In genomic region chr16:15650698-15651161, GRCh38 we compare ENCODE assay signal across 8 cellular contexts. TPM values are rescaled to one million over a fixed set of nuclear protein-coding genes. Genes with fewer than 3 reads are reported as not detected.
DNase-seq lines count a peak whose midpoint lies in the region; ATAC-seq and TF ChIP-seq lines count a peak whose summit lies in the region.

No MANE protein-coding gene starts in this region.

- H3K9me3 ChIP-seq in mesodermal cell (ENCODE audit: control insufficient read depth, low read length) (no peaks in the 10 kb centered on the region), thoracic aorta (no peaks in the 10 kb centered on the region)

- peaks cover 22% of the 10 kb centered on the region for H3K36me3 ChIP-seq in mesodermal cell (ENCODE audit: control insufficient read depth, insufficient read depth, low read length)
- H3K36me3 ChIP-seq in thoracic aorta: no peaks in the 10 kb centered on the region

- H3K36me3 Mint-ChIP-seq in WTC11: peaks cover 7% of the 10 kb centered on the region

- H3K27me3 Mint-ChIP-seq in WTC11 (ENCODE audit: low read depth): no peaks in the 10 kb centered on the region; the same call in none of the 2 replicates

- CTCF ChIA-PET in WTC11 (lab: Charles Lee): interaction anchor here (0.6 kb wide), 1 partner anchor 42 kb away, joined by 3 read pairs; no protein-coding TSS in a partner anchor

- POLR2A ChIA-PET in WTC11 (lab: Charles Lee): no interaction called here

- DNase-seq in NCI-H748 (lab: John Stamatoyannopoulos, UW; ENCODE audit: unreplicated experiment) (peak; percentile 16), NCI-H748 treated with DMSO at 0.1 percent for 48 hours (lab: John Stamatoyannopoulos, UW) (no peak), WTC11 (ENCODE audit: low spot score) (peak; percentile 45), thoracic aorta (ENCODE audit: low spot score) (no peak)
- peak; percentile 29 for DNase-seq in effector CD8-positive, alpha-beta T cell (lab: John Stamatoyannopoulos, UW)

- H3K27ac ChIP-seq in mesodermal cell (ENCODE audit: low read depth, low read length, severe bottlenecking): peak overlapping the region; percentile 41
- peak overlapping the region; percentile 80 to 86 for H3K27ac ChIP-seq in thoracic aorta

- 1 to 3% methylated on average over 7 to 16 of the region's 18 CpGs for WGBS in mesodermal cell (ENCODE audit: insufficient coverage in 2 of 2), 2 experiments

- peak overlapping the region; percentile 91 for H3K27ac Mint-ChIP-seq in WTC11

- TF ChIP-seq CTCF in WTC11 (IDR thresholded peaks at IDR 0.05) (no peak), thoracic aorta (IDR thresholded peaks at IDR 0.05) (no peak)

- H3K4me3 ChIP-seq in mesodermal cell (ENCODE audit: extremely low read depth, insufficient read depth, low read length, poor library complexity, severe bottlenecking) (peak overlapping the region; percentile 93), thoracic aorta (peak overlapping the region; percentile 94)

- peak overlapping the region; percentile 99 for H3K4me3 Mint-ChIP-seq in WTC11

- H3K27me3 ChIP-seq in thoracic aorta (replicated peaks; ENCODE audit: insufficient read depth): no peaks in the 10 kb centered on the region

- H3K9me3 Mint-ChIP-seq in WTC11: no peaks in the 10 kb centered on the region

- H3K4me1 Mint-ChIP-seq in WTC11: 0 out of 2 replicates have a peak, but pooled peaks cover 5% of the 10 kb centered on the region

- H3K4me1 ChIP-seq in mesodermal cell (ENCODE audit: control insufficient read depth, insufficient read depth, low read length, poor library complexity, severe bottlenecking): peaks cover 5% of the 10 kb centered on the region
- peaks cover 18 to 34% of the 10 kb centered on the region in 2 donors for H3K4me1 ChIP-seq in thoracic aorta (ENCODE audit: control insufficient read depth in 1 of 2, low read depth in 2 of 2)

- peak; percentile 14 for ATAC-seq in HG03108 (IDR thresholded peaks at IDR 0.05; ENCODE audit: unreplicated experiment)
- peak; percentile 17 for ATAC-seq in WTC11
- no peak for ATAC-seq in thoracic aorta (ENCODE audit: insufficient number of reproducible peaks, low FRiP score, low read depth)
- no peak for ATAC-seq in HG02759 (IDR thresholded peaks at IDR 0.05; ENCODE audit: unreplicated experiment)

TF ChIP-seq in WTC11, 78 proteins besides CTCF, POLR2A, EP300 and RAD21:
- TF ChIP-seq HMGXB4 (CRISPR knock-in tag; IDR thresholded peaks at IDR 0.05) (no peak), ZNF263 (CRISPR knock-in tag; IDR thresholded peaks at IDR 0.05; ENCODE audit: low read depth) (0 out of 2 replicates have a peak, but pooled peaks have one; percentile 23), NFATC4 (CRISPR knock-in tag; IDR thresholded peaks at IDR 0.05) (no peak), ZNF219 (CRISPR knock-in tag; IDR thresholded peaks at IDR 0.05; ENCODE audit: borderline replicate concordance) (0 out of 2 replicates have a peak, but pooled peaks have one; percentile 0)
- TF ChIP-seq, protein P1, sequence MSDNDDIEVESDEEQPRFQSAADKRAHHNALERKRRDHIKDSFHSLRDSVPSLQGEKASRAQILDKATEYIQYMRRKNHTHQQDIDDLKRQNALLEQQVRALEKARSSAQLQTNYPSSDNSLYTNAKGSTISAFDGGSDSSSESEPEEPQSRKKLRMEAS (CRISPR knock-in tag; IDR thresholded peaks at IDR 0.05): peak; percentile 41; the same call in 1 of the 2 replicates

RNA-seq across cellular contexts. Expression of gene NDE1, which starts 0.7 kb away (rescaled TPM):
- total RNA-seq in WTC11 (2021): 38.4 to 43.5 TPM (median 39.4 TPM) in 3 replicates
- polyA plus RNA-seq in mesodermal cell (2013, experiment 1 of 2): 73.2 TPM
- polyA plus RNA-seq in mesodermal cell (2013, experiment 2 of 2): 76.7 TPM
- 10 to 100 TPM; 26.5 to 37.0 TPM for total RNA-seq in thoracic aorta

RNA-seq across cellular contexts. Expression of gene MARF1, which starts 7.8 kb away (rescaled TPM):
- total RNA-seq in WTC11 (2021): 26.2 to 31.9 TPM (median 28.5 TPM) in 3 replicates
- 24.1 TPM for polyA plus RNA-seq in mesodermal cell (2013, experiment 1 of 2)
- polyA plus RNA-seq in mesodermal cell (2013, experiment 2 of 2): 22.6 TPM
- total RNA-seq in thoracic aorta: 10 to 100 TPM; 35.7 to 49.6 TPM

Comparison
In these comparisons a context has a peak if more than half of its experiments do, and no peak if none do; other contexts are left out.
1. DNase-seq: peak in NCI-H748 (single experiment), WTC11 (single experiment) and effector CD8-positive, alpha-beta T cell (single experiment); none in NCI-H748 treated with DMSO at 0.1 percent for 48 hours (single experiment) and thoracic aorta (single experiment).
2. ATAC-seq: peak in HG03108 (single experiment) and WTC11 (single experiment); none in thoracic aorta (single experiment) and HG02759 (single experiment).